Comparison of ENCODE assay signal across 22 cellular contexts in the genomic region with DNA sequence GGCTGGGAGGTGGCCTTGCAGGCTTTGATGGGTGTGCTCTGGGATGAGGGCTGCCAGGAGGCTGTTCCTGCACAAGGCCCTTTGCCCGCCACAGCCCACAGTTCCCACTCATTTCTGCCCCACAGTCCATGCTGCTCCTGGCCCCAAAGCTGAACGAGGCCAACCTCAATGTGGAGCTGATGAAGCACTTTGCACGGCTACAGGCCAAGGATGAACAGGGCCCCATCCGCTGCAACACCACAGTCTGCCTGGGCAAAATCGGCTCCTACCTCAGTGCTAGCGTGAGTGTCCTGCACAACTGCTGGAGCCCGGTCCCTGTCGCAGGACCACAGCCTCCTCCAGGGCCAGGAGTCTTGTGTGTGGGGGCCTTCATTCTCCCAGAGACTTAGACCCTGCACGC.
"Had no signal": no experiment of that assay in that cellular context is flagged by ENCODE, and none has a peak within 500 bp of the region (broad histone marks: within the 10 kb centered on the region; RNA-seq: fewer than 3 reads in every experiment).

No MANE protein-coding gene starts in this region.

- H3K27ac Mint-ChIP-seq: activated T-helper 2 cell treated with anti-CD3 and anti-CD28 coated beads, Interferon-gamma antibody, Interleukin-2, Interleukin-4, amounts not matched to agents 10 μg/mL and 5 μg/mL and 100 μg/mL, durations not matched to agents 14 hours and 24 hours and 36 hours had no signal

- H3K27me3 Mint-ChIP-seq: activated naive CD4-positive, alpha-beta T cell treated with anti-CD3 and anti-CD28 coated beads, Interleukin-2, amount 50 U/mL, for 24 hours; IgD-negative memory B cell had no signal

- H3K9ac ChIP-seq: KMS-11, SK-N-SH had no signal

- H3K27ac ChIP-seq: KMS-11 had no signal

- H3K9me3 ChIP-seq: SK-N-SH had no signal

- DNase-seq: activated CD4-positive, alpha-beta T cell treated with anti-CD3 and anti-CD28 coated beads for 48 hours; activated CD4-positive, alpha-beta T cell treated with anti-CD3 and anti-CD28 coated beads, Interleukin-2, amount 50 U/mL, for 48 hours; activated T-cell treated with anti-CD3 and anti-CD28 coated beads, Interleukin-2, amount 50 U/mL, for 72 hours; anterior cingulate cortex; cerebellar nuclear complex; NCI-H1092 treated with DMSO at 0.1 percent for 48 hours; NCI-H1417 treated with DMSO at 0.1 percent for 48 hours; NCI-H1694; NCI-H2029; NCI-H2107; NCI-H2171 treated with DMSO at 0.1 percent for 48 hours; NCI-H226; NCI-H526; NCI-H82; SK-N-SH; T-helper 1 cell had no signal

- ATAC-seq: activated CD4-positive, CD25-positive, alpha-beta regulatory T cell treated with anti-CD3 and anti-CD28 coated beads, Interleukin-2, amount 50 U/mL, for 24 hours; activated T-cell treated with anti-CD3 and anti-CD28 coated beads, Interleukin-2, amount 50 U/mL, for 72 hours; Right ventricle myocardium inferior had no signal

- H3K9me3 Mint-ChIP-seq: activated naive CD4-positive, alpha-beta T cell treated with anti-CD3 and anti-CD28 coated beads, Interleukin-2, amount 50 U/mL, for 24 hours; activated T-cell treated with anti-CD3 and anti-CD28 coated beads, Interleukin-2, amount 50 U/mL, for 72 hours; activated T-helper 2 cell treated with anti-CD3 and anti-CD28 coated beads, Interferon-gamma antibody, Interleukin-2, Interleukin-4, amounts not matched to agents 10 μg/mL and 5 μg/mL and 100 μg/mL, durations not matched to agents 14 hours and 24 hours and 36 hours; IgD-negative memory B cell had no signal

- H3K4me3 Mint-ChIP-seq: activated naive CD4-positive, alpha-beta T cell treated with anti-CD3 and anti-CD28 coated beads, Interleukin-2, amount 50 U/mL, for 24 hours; activated T-cell treated with anti-CD3 and anti-CD28 coated beads, Interleukin-2, amount 50 U/mL, for 72 hours had no signal

- H3K36me3 Mint-ChIP-seq: activated naive CD4-positive, alpha-beta T cell treated with anti-CD3 and anti-CD28 coated beads, Interleukin-2, amount 50 U/mL, for 24 hours; IgD-negative memory B cell had no signal

- H3K4me2 ChIP-seq: KMS-11, SK-N-SH had no signal
